16 cellular contexts compared by ENCODE assay signal in genomic region chr6:159829515-159829914, GRCh38. TPM values are rescaled to one million over a fixed set of nuclear protein-coding genes. Genes with fewer than 3 reads are reported as not detected.
DNase-seq lines count a peak whose midpoint lies in the region; ATAC-seq and TF ChIP-seq lines count a peak whose summit lies in the region.
"Had no signal": no experiment of that assay in that cellular context is flagged by ENCODE, and none has a peak within 500 bp of the region (broad histone marks: within the 10 kb centered on the region; RNA-seq: fewer than 3 reads in every experiment).

No MANE protein-coding gene starts in this region.

- no peaks in the 10 kb centered on the region for H3K9me3 Mint-ChIP-seq in activated B cell treated with CpG ODN at 0.5 μM for 24 hours
- H3K9me3 Mint-ChIP-seq: activated CD4-positive, alpha-beta memory T cell treated with anti-CD3 and anti-CD28 coated beads, Interleukin-2, amount 10 ng/mL, durations not matched to agents 7 days and 5 days; activated naive CD4-positive, alpha-beta T cell treated with anti-CD3 and anti-CD28 coated beads, Interleukin-2, amount 10 ng/mL, durations not matched to agents 7 days and 5 days had no signal

- no peaks in the 10 kb centered on the region for H3K36me3 Mint-ChIP-seq in activated B cell treated with CpG ODN at 0.5 μM for 24 hours (ENCODE audit: low read depth)
- H3K36me3 Mint-ChIP-seq: activated naive CD4-positive, alpha-beta T cell treated with anti-CD3 and anti-CD28 coated beads, Interleukin-2, amount 10 ng/mL, durations not matched to agents 7 days and 5 days had no signal

- ATAC-seq in GM21390 (IDR thresholded peaks at IDR 0.05; ENCODE audit: unreplicated experiment) (peak; percentile 65), activated B cell treated with CpG ODN at 0.5 μM for 24 hours (ENCODE audit: low read depth) (no peak), HG02970 (IDR thresholded peaks at IDR 0.05; ENCODE audit: low FRiP score, unreplicated experiment) (no peak)
- ATAC-seq: stimulated activated naive CD8-positive, alpha-beta T cell treated with anti-CD3 and anti-CD28 coated beads, Interleukin-15, Interleukin-2, amounts not matched to agents 100 U/mL and 50 U/mL, for 24 hours had no signal

- H3K27ac ChIP-seq in KOPT-K1 (ENCODE audit: low read depth, low read length, poor library complexity, severe bottlenecking) (peak overlapping the region; percentile 32), dorsolateral prefrontal cortex (no peak overlapping the region)

- intact Hi-C loops in activated B cell treated with CpG ODN at 0.5 μM for 24 hours (cut with micrococcal nuclease) (no loop called here), dorsolateral prefrontal cortex (cut with DNase I) (no loop called here)

- DNase-seq in EH (ENCODE audit: low read depth) (peak; percentile 66), activated B cell treated with CpG ODN at 0.5 μM for 24 hours (no peak), NCI-H524 (lab: John Stamatoyannopoulos, UW) (no peak), superior temporal gyrus (ENCODE audit: extremely low spot score) (no peak), dorsolateral prefrontal cortex (no peak)
- DNase-seq: activated CD4-positive, alpha-beta memory T cell treated with anti-CD3 and anti-CD28 coated beads, Interleukin-2, amount 10 ng/mL, durations not matched to agents 7 days and 5 days; activated naive CD4-positive, alpha-beta T cell treated with anti-CD3 and anti-CD28 coated beads, Interleukin-2, amount 10 ng/mL, durations not matched to agents 7 days and 5 days; cerebellar nuclear complex; NCI-H1930; stimulated activated naive CD8-positive, alpha-beta T cell treated with anti-CD3 and anti-CD28 coated beads, Interleukin-15, Interleukin-2, amounts not matched to agents 100 U/mL and 50 U/mL, for 24 hours; T-helper 1 cell had no signal

- POLR2A ChIA-PET in activated B cell treated with CpG ODN at 0.5 μM for 24 hours (lab: Charles Lee), result no interaction called here

- H3K27me3 Mint-ChIP-seq in activated B cell treated with CpG ODN at 0.5 μM for 24 hours, result peaks cover 9% of the 10 kb centered on the region

- H3K9me3 ChIP-seq in KOPT-K1 (ENCODE audit: insufficient read depth, low read length, poor library complexity, severe bottlenecking), result no peaks in the 10 kb centered on the region

- no peak overlapping the region for H3K4me3 ChIP-seq in dorsolateral prefrontal cortex

- no peaks in the 10 kb centered on the region for H3K27me3 ChIP-seq in dorsolateral prefrontal cortex

- peak overlapping the region; percentile 1 for H3K4me3 Mint-ChIP-seq in activated B cell treated with CpG ODN at 0.5 μM for 24 hours
- H3K4me3 Mint-ChIP-seq: activated CD4-positive, alpha-beta memory T cell treated with anti-CD3 and anti-CD28 coated beads, Interleukin-2, amount 10 ng/mL, durations not matched to agents 7 days and 5 days; activated naive CD4-positive, alpha-beta T cell treated with anti-CD3 and anti-CD28 coated beads, Interleukin-2, amount 10 ng/mL, durations not matched to agents 7 days and 5 days had no signal

- no peak overlapping the region for H3K27ac Mint-ChIP-seq in activated B cell treated with CpG ODN at 0.5 μM for 24 hours
- H3K27ac Mint-ChIP-seq: activated CD4-positive, alpha-beta memory T cell treated with anti-CD3 and anti-CD28 coated beads, Interleukin-2, amount 10 ng/mL, durations not matched to agents 7 days and 5 days; activated naive CD4-positive, alpha-beta T cell treated with anti-CD3 and anti-CD28 coated beads, Interleukin-2, amount 10 ng/mL, durations not matched to agents 7 days and 5 days had no signal

- H3K36me3 ChIP-seq in KOPT-K1 (ENCODE audit: insufficient read depth, low read length), result no peaks in the 10 kb centered on the region

- H3K4me1 Mint-ChIP-seq in activated B cell treated with CpG ODN at 0.5 μM for 24 hours, result peaks cover 18% of the 10 kb centered on the region

- CTCF ChIA-PET in activated B cell treated with CpG ODN at 0.5 μM for 24 hours (lab: Charles Lee), result no interaction called here

- no peak for TF ChIP-seq CTCF in activated B cell treated with CpG ODN at 0.5 μM for 24 hours (IDR thresholded peaks at IDR 0.05)
- TF ChIP-seq CTCF in dorsolateral prefrontal cortex (IDR thresholded peaks at IDR 0.05 in 54 of 56, conservative IDR thresholded peaks at IDR 0.05 in 2 of 56; ENCODE audit: low read depth in 1 of 56, partially characterized antibody in 56 of 56), result no peak

RNA-seq across cellular contexts. Expression of gene PNLDC1, which starts 29.4 kb away (rescaled TPM):
- total RNA-seq in activated B cell treated with CpG ODN at 0.5 μM for 24 hours, result 0.24 TPM in 1 of 2 replicates, not detected in the other
- total RNA-seq in dorsolateral prefrontal cortex, result 10 to 100 TPM in 1 of 120 experiments, 1 to 10 TPM in 118, under 1 TPM in 1; 0.68 to 10.5 (median 3.8) TPM
- total RNA-seq: HT-29, pulmonary artery endothelial cell had no signal

RNA-seq across cellular contexts. Expression of gene MRPL18, which starts 39.2 kb away (rescaled TPM):
- total RNA-seq in activated B cell treated with CpG ODN at 0.5 μM for 24 hours (44.7 and 47.7 TPM in 2 replicates), dorsolateral prefrontal cortex (100 to 1,000 TPM in 1 of 120 experiments, 10 to 100 TPM in 119; 32.6 to 115 (median 57.8) TPM)

RNA-seq across cellular contexts. Expression of gene TCP1, which starts 40.1 kb away (rescaled TPM):
- total RNA-seq in activated B cell treated with CpG ODN at 0.5 μM for 24 hours (181 and 199 TPM in 2 replicates), dorsolateral prefrontal cortex (100 to 1,000 TPM in 117 of 120 experiments, 10 to 100 TPM in 3; 87.9 to 251 (median 152) TPM)
